In the genomic region with DNA sequence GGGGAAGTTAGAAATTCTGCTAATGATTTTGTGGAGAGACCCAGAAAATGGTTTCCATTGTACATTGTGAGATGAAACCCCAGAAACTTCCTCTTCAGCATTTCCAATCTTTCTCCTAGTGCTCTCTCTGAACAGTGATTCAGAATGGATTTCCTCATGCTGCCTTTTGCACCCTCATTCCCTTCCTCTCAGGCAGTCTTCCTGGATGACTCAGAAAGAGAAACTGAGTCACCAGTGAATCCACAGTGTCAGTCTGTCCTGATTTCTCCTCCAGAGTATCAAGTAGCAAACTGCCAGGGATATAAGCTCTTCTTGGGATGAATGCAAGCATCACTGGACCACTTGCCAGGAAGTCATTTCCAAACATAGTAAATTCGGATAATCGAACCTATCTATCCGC, we compare ENCODE assay signal across 19 cellular contexts.
"Had no signal": no experiment of that assay in that cellular context is flagged by ENCODE, and none has a peak within 500 bp of the region (broad histone marks: within the 10 kb centered on the region; RNA-seq: fewer than 3 reads in every experiment).

No MANE protein-coding gene starts in this region.

- DNase-seq: activated CD4-positive, alpha-beta T cell treated with anti-CD3 and anti-CD28 coated beads, Interleukin-2, amount 50 U/mL, for 1 hour; activated gamma-delta T cell treated with Interleukin-2 at 50 U/mL for 16 hours; amniotic stem cell; dorsolateral prefrontal cortex; heart right ventricle; kidney glomerular epithelial cell; left ventricle myocardium superior; naive thymus-derived CD8-positive, alpha-beta T cell; stimulated activated CD4-positive, alpha-beta T cell treated with anti-CD3 and anti-CD28 coated beads, Interleukin-1b, Interleukin-23, amount 100 ng/mL, for 48 hours; stimulated activated naive CD4-positive, alpha-beta T cell treated with Interleukin-2 at 50 U/mL for 16 hours; substantia nigra; T1000; tibial artery had no signal

- H3K4me3 ChIP-seq: cardiac muscle cell, dorsolateral prefrontal cortex, heart right ventricle, tibial artery had no signal

- H3K4me1 ChIP-seq: parathyroid adenoma had no signal

- H3K36me3 Mint-ChIP-seq: activated naive CD4-positive, alpha-beta T cell treated with anti-CD3 and anti-CD28 coated beads, Interleukin-2, amount 50 U/mL, for 72 hours; memory B cell had no signal

- H3K9me3 ChIP-seq: neutrophil had no signal

- H3K36me3 ChIP-seq: cardiac muscle cell, heart right ventricle, neutrophil, tibial artery had no signal

- H3K9ac ChIP-seq: parathyroid adenoma had no signal

- ATAC-seq: activated CD4-positive, CD25-positive, alpha-beta regulatory T cell treated with anti-CD3 and anti-CD28 coated beads, Interleukin-2, amount 50 U/mL, for 24 hours; heart right ventricle; left ventricle myocardium superior; naive thymus-derived CD8-positive, alpha-beta T cell had no signal

- H3K4me3 Mint-ChIP-seq: memory B cell; naive thymus-derived CD8-positive, alpha-beta T cell had no signal

- H3K27me3 ChIP-seq: cardiac muscle cell, dorsolateral prefrontal cortex, heart right ventricle, neutrophil, tibial artery had no signal

- H3K27ac ChIP-seq: cardiac muscle cell, dorsolateral prefrontal cortex, heart right ventricle, neutrophil, parathyroid adenoma, tibial artery had no signal

- H3K79me2 ChIP-seq: parathyroid adenoma had no signal

- H3K27ac Mint-ChIP-seq: activated naive CD4-positive, alpha-beta T cell treated with anti-CD3 and anti-CD28 coated beads, Interleukin-2, amount 50 U/mL, for 72 hours; memory B cell had no signal

- H3K4me1 Mint-ChIP-seq: memory B cell; naive thymus-derived CD8-positive, alpha-beta T cell had no signal

- H2AFZ ChIP-seq: parathyroid adenoma had no signal
